In the genomic region with DNA sequence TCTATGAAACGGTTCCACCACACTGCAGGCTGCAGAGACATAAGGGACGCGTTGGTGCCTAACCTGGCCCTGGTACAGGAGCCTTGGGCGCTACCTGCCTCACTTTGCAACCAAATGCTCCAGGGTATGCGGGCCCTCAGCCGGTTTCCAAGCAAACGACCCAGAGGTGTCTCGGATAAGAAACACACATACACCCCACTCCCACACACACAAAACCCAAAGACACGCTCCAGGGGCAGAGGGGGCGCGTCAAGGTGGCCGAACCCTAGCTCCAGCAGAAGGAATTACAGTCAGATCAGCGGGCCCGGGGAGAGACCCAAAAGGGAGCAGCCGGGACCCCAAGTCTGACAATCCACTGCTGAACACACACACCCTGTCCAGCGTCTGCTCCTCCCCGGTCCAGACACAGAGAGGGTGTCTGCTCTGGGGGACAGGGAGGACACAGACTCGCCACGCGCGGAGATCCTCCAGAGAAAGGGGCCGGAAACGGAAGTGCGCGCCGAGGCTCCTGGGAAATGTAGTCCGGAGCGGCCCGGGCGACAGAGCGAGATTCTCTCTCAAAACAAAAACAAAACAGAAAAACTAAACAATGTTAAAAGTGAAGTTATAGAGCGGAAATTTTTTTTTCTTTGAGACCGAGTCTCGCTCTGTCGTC, we compare ENCODE assay signal across 1 cellular context.
TF ChIP-seq lines count a peak whose summit lies in the region.

A gene (minus strand): TSS at position 488 of the 655 bp plus-strand sequence. CDS start 32,702 bp downstream, outside the sequence.

TF ChIP-seq in H1, 55 proteins besides CTCF, POLR2A, EP300 and RAD21:
- TF ChIP-seq GABPA (IDR thresholded peaks at IDR 0.05; ENCODE audit: borderline replicate concordance, insufficient read depth, low read length) = peak; percentile 94
- TF ChIP-seq PHF8 (conservative IDR thresholded peaks at IDR 0.05; ENCODE audit: low read depth, low read length) = peak; percentile 48; the same call in 1 of the 2 replicates
- TF ChIP-seq BACH1 (IDR thresholded peaks at IDR 0.05; ENCODE audit: low read length) = peak; percentile 12; the same call in 1 of the 2 replicates
- 0 out of 2 replicates have a peak, but pooled peaks have one; percentile 34 for TF ChIP-seq TAF1 (IDR thresholded peaks at IDR 0.05; ENCODE audit: low read depth, low read length)
- TF ChIP-seq SIX5 (IDR thresholded peaks at IDR 0.05; ENCODE audit: low read depth, low read length) = peak; percentile 67
- peak; percentile 58 for TF ChIP-seq KDM4A (IDR thresholded peaks at IDR 0.05; ENCODE audit: low read depth, low read length, severe bottlenecking)
